ENCODE assay signal across 10 cellular contexts in the genomic region with DNA sequence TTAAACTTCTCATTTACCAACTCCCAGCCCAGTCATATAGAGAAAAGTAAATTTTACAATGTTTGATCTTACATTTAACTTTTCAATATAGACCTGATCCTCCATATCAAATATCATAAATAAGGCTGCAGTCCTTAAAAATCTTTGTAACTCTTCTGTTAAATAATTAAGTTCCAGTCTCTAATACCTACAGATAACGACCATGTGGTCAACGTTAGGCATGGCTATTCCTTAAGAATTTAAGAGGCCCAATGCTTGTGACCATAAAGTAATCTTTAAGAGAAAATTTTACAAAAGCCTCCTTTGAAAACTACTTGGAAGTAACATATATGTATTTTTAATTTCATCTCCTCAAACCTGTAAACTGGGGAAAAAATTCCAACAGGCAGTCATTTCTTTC. TPM values are rescaled to one million over a fixed set of nuclear protein-coding genes. Genes with fewer than 3 reads are reported as not detected.
DNase-seq lines count a peak whose midpoint lies in the region; FAIRE-seq and TF ChIP-seq lines count a peak whose summit lies in the region.
"Had no signal": no experiment of that assay in that cellular context is flagged by ENCODE, and none has a peak within 500 bp of the region (broad histone marks: within the 10 kb centered on the region; RNA-seq: fewer than 3 reads in every experiment).

No MANE protein-coding gene starts in this region.

- H3K27ac ChIP-seq in BLaER1 (peak overlapping the region; percentile 90; the same call in 1 of the 2 replicates), iPS-18a (ENCODE audit: low read length) (peak overlapping the region; percentile 57)
- H3K27ac ChIP-seq: skin epidermis had no signal

- peaks cover 40% of the 10 kb centered on the region for H3K4me1 Mint-ChIP-seq in activated CD4-positive, alpha-beta memory T cell treated with anti-CD3 and anti-CD28 coated beads for 36 hours (ENCODE audit: low read depth)

- H3K9me3 Mint-ChIP-seq in activated CD4-positive, alpha-beta memory T cell treated with anti-CD3 and anti-CD28 coated beads for 36 hours = no peaks in the 10 kb centered on the region
- H3K9me3 Mint-ChIP-seq: activated naive CD4-positive, alpha-beta T cell treated with anti-CD3 and anti-CD28 coated beads, Interleukin-2, amount 50 U/mL, for 72 hours had no signal

- peaks cover 66% of the 10 kb centered on the region for H4K20me1 ChIP-seq in BLaER1

- intact Hi-C loops in activated CD4-positive, alpha-beta memory T cell treated with anti-CD3 and anti-CD28 coated beads for 36 hours (cut with micrococcal nuclease) = loop anchor here (1.0 to 5.0 kb wide), 8 partner anchors 22 to 1751 kb away; partner anchors contain the start of gene SCAF8

- H3K9ac ChIP-seq in BLaER1 (peak overlapping the region; percentile 83), iPS-18a (ENCODE audit: low read length) (peak overlapping the region; percentile 91)

- POLR2A ChIA-PET in activated CD4-positive, alpha-beta memory T cell treated with anti-CD3 and anti-CD28 coated beads for 36 hours (lab: Charles Lee) = no interaction called here

- H3K4me3 Mint-ChIP-seq in activated CD4-positive, alpha-beta memory T cell treated with anti-CD3 and anti-CD28 coated beads for 36 hours = peak overlapping the region; percentile 97

- no peak overlapping the region for H3K27ac Mint-ChIP-seq in activated CD4-positive, alpha-beta memory T cell treated with anti-CD3 and anti-CD28 coated beads for 36 hours

- no peak for FAIRE-seq in H54 (lab: Jason Lieb, UNC)

- DNase-seq in H7 (no peak), HuH-7 (ENCODE audit: low spot score) (no peak), NCI-H2227 (lab: John Stamatoyannopoulos, UW; ENCODE audit: unreplicated experiment) (no peak), NCI-H510A treated with DMSO at 0.1 percent for 48 hours (lab: John Stamatoyannopoulos, UW) (no peak), H54 (ENCODE audit: insufficient read length, low spot score) (no peak)
- DNase-seq in activated CD4-positive, alpha-beta memory T cell treated with anti-CD3 and anti-CD28 coated beads for 36 hours = no peak

- H3K4me1 ChIP-seq in BLaER1 (peaks cover 74% of the 10 kb centered on the region), iPS-18a (ENCODE audit: control insufficient read depth, low read depth, low read length) (peaks cover 23% of the 10 kb centered on the region)

- CTCF ChIA-PET in activated CD4-positive, alpha-beta memory T cell treated with anti-CD3 and anti-CD28 coated beads for 36 hours (lab: Charles Lee) = no interaction called here

- peak overlapping the region; percentile 97 for H3K4me3 ChIP-seq in BLaER1
- H3K4me3 ChIP-seq in H7 (ENCODE audit: insufficient read depth, low read depth, low read length) = peak overlapping the region; percentile 96
- peak overlapping the region; percentile 89 for H3K4me3 ChIP-seq in iPS-18a (ENCODE audit: low read length)

- no peak for TF ChIP-seq POLR2A in H54 (IDR thresholded peaks at IDR 0.05; ENCODE audit: low read depth, low read length)

- no peaks in the 10 kb centered on the region for H3K27me3 Mint-ChIP-seq in activated CD4-positive, alpha-beta memory T cell treated with anti-CD3 and anti-CD28 coated beads for 36 hours

- H3K27me3 ChIP-seq in BLaER1 (no peaks in the 10 kb centered on the region), H7 (ENCODE audit: control insufficient read depth, insufficient read depth, low read length) (no peaks in the 10 kb centered on the region), iPS-18a (ENCODE audit: control insufficient read depth, insufficient read depth, low read length) (no peaks in the 10 kb centered on the region)

- no peaks in the 10 kb centered on the region for H3K9me3 ChIP-seq in BLaER1
- no peaks in the 10 kb centered on the region for H3K9me3 ChIP-seq in iPS-18a (ENCODE audit: control insufficient read depth, low read depth, low read length)

- peaks cover 63% of the 10 kb centered on the region for H3K36me3 Mint-ChIP-seq in activated CD4-positive, alpha-beta memory T cell treated with anti-CD3 and anti-CD28 coated beads for 36 hours

- H3K4me2 ChIP-seq in BLaER1 = peak overlapping the region; percentile 88

- H3K36me3 ChIP-seq in BLaER1 = peaks cover 34% of the 10 kb centered on the region
- H3K36me3 ChIP-seq in H7 (replicated peaks; ENCODE audit: control insufficient read depth, insufficient read depth, low read length) = peaks cover 6% of the 10 kb centered on the region; the same call in 1 of the 2 replicates
- peaks cover 20% of the 10 kb centered on the region for H3K36me3 ChIP-seq in iPS-18a (ENCODE audit: control insufficient read depth, low read depth, low read length)

RNA-seq across cellular contexts. Expression of gene FBXO5, which starts 1.6 kb away (rescaled TPM):
- total RNA-seq in H7 (2014; rRNA removed; shearing (Covaris generic)) = 52.1 and 67.4 TPM in 2 replicates
- 10 to 100 TPM; 41.8 to 42.7 TPM for total RNA-seq in activated CD4-positive, alpha-beta memory T cell treated with anti-CD3 and anti-CD28 coated beads for 36 hours

RNA-seq across cellular contexts. Expression of gene MTRF1L, which starts 21.3 kb away (rescaled TPM):
- total RNA-seq in H7 (2014; rRNA removed; shearing (Covaris generic)) = 8.2 and 11.7 TPM in 2 replicates
- total RNA-seq in activated CD4-positive, alpha-beta memory T cell treated with anti-CD3 and anti-CD28 coated beads for 36 hours = 10 to 100 TPM; 16.9 to 20.1 TPM
